ENCODE assay signal across 20 cellular contexts in genomic region chrY:7866976-7867375, GRCh38.
DNase-seq lines count a peak whose midpoint lies in the region; ATAC-seq, FAIRE-seq and TF ChIP-seq lines count a peak whose summit lies in the region.
"Had no signal": no experiment of that assay in that cellular context is flagged by ENCODE, and none has a peak within 500 bp of the region (broad histone marks: within the 10 kb centered on the region; RNA-seq: fewer than 3 reads in every experiment).

No MANE protein-coding gene starts in this region.

- no peak overlapping the region for H3K4me2 ChIP-seq in A549

- DNase-seq in A549 (ENCODE audit: low read depth in 1 of 2, low spot score in 1 of 2) (no peak), RPMI8226 (peak; percentile 75), epithelial cell of esophagus (ENCODE audit: low read depth) (peak; percentile 78), myocyte (ENCODE audit: low read depth) (peak; percentile 32), RWPE1 (ENCODE audit: low spot score) (no peak), DMS53 (lab: John Stamatoyannopoulos, UW) (no peak), Ammon's horn (ENCODE audit: low spot score) (no peak)
- DNase-seq: 8988T; BE2C; C1 segment of cervical spinal cord; CD4-positive, CD25-positive, alpha-beta regulatory T cell; CD8-positive, alpha-beta memory T cell; COR-L47; DMS 273 treated with DMSO at 0.1 percent for 48 hours; H9 had no signal

- H3K27ac ChIP-seq in A549 (no peak overlapping the region), RWPE1 (no peak overlapping the region)

- 0% methylated on average over 2 of the region's 2 CpGs for WGBS in A549 (ENCODE audit: missing lambda C conversion rate)

- TF ChIP-seq RAD21 in A549 (conservative IDR thresholded peaks at IDR 0.05 in 1 of 2, IDR thresholded peaks at IDR 0.05 in 1 of 2): no peak

- FAIRE-seq in A549 (lab: Jason Lieb, UNC): no peak
- FAIRE-seq: G401.6, GM12891, H1, HTR-8/SVneo had no signal

- POLR2A ChIA-PET in A549 (lab: Yijun Ruan, JAX) (no interaction called here), RWPE1 (lab: Yijun Ruan, JAX; ENCODE audit: low non-redundant PET) (no interaction called here)

- ATAC-seq in A549 (no peak), GM19452 (IDR thresholded peaks at IDR 0.05; ENCODE audit: unreplicated experiment) (no peak)

- no peaks in the 10 kb centered on the region for H3K9me3 ChIP-seq in A549
- H3K9me3 ChIP-seq: BE2C had no signal

- TF ChIP-seq CTCF in A549 (IDR thresholded peaks at IDR 0.05): no peak
- TF ChIP-seq CTCF in epithelial cell of esophagus (IDR thresholded peaks at IDR 0.05; ENCODE audit: insufficient read depth, low read depth, low read length, missing control alignments): no peak
- no peak for TF ChIP-seq CTCF in RWPE1 (conservative IDR thresholded peaks at IDR 0.05; ENCODE audit: low read depth)

- TF ChIP-seq EP300 in A549 (IDR thresholded peaks at IDR 0.05): no peak

- CTCF ChIA-PET in A549 (lab: Yijun Ruan, JAX): no interaction called here
- CTCF ChIA-PET in RWPE1 (lab: Yijun Ruan, JAX): no interaction called here

- H3K4me1 ChIP-seq in A549: no peaks in the 10 kb centered on the region
- H3K4me1 ChIP-seq: BE2C had no signal

- H3K4me3 ChIP-seq in A549 (no peak overlapping the region), epithelial cell of esophagus (ENCODE audit: low read length) (no peak overlapping the region)

- no peak for TF ChIP-seq POLR2A in A549 (IDR thresholded peaks at IDR 0.05; ENCODE audit: low read length)

TF ChIP-seq in A549, 52 proteins besides CTCF, POLR2A, EP300 and RAD21:
- TF ChIP-seq HMGXB4 (CRISPR knock-in tag; IDR thresholded peaks at IDR 0.05; ENCODE audit: borderline replicate concordance): no peak
- TF ChIP-seq BCL3 (IDR thresholded peaks at IDR 0.05): no peak
- no peak for TF ChIP-seq ZFP36 (IDR thresholded peaks at IDR 0.05; ENCODE audit: borderline replicate concordance, partially characterized antibody)
- peak; percentile 7 for TF ChIP-seq MAFK (IDR thresholded peaks at IDR 0.05; ENCODE audit: partially characterized antibody)
- TF ChIP-seq EHF (CRISPR knock-in tag; IDR thresholded peaks at IDR 0.05): no peak

Comparison
In these comparisons a context has a peak if more than half of its experiments do, and no peak if none do; other contexts are left out.
1. DNase-seq: peak in RPMI8226 (single experiment), epithelial cell of esophagus (single experiment) and myocyte (single experiment); none in A549 (0 of 2), RWPE1 (single experiment), DMS53 (single experiment) and Ammon's horn (single experiment).